In the genomic region with DNA sequence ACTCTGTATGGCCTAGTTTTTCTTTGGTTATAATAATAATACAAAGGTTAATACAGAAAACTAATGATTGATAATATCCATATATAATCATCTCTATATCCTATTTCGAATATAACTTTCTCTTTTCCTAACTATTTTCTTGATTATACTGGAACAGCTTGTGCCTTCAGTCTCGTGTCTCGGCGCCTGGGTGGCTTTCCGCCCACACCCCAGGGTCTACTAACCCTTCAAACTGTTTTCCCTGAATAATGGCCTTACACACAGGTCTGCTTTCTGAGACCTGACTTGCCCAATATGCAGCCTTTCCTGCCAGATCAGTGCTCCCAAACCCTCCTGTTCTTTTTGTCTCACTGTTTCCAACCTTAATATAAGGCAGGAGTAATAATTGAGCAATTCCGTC, we compare ENCODE assay signal across 17 cellular contexts.
"Had no signal": no experiment of that assay in that cellular context is flagged by ENCODE, and none has a peak within 500 bp of the region (broad histone marks: within the 10 kb centered on the region; RNA-seq: fewer than 3 reads in every experiment).

No MANE protein-coding gene starts in this region.

- H3K4me3 ChIP-seq: mucosa of descending colon, spleen, transverse colon had no signal

- ATAC-seq: activated CD8-positive, alpha-beta memory T cell treated with anti-CD3 and anti-CD28 coated beads, Interleukin-2, amount 10 ng/mL, durations not matched to agents 7 days and 5 days; activated CD8-positive, alpha-beta T cell treated with anti-CD3 and anti-CD28 coated beads, Interleukin-2, amount 10 ng/mL, durations not matched to agents 7 days and 5 days; activated naive CD4-positive, alpha-beta T cell treated with anti-CD3 and anti-CD28 coated beads, Interleukin-2, amount 50 U/mL, for 72 hours; esophagus mucosa; left cardiac atrium; left ventricle myocardium superior; natural killer cell treated with Interleukin-12 subunit alpha and Interleukin-12 subunit beta and Interleukin-15 and Interleukin-18, amount 100 ng/mL, for 72 hours; right cardiac atrium had no signal

- H3K27ac ChIP-seq: spleen had no signal

- H3K27me3 ChIP-seq: spleen, transverse colon had no signal

- H3K9me3 ChIP-seq: mucosa of descending colon, spleen, transverse colon had no signal

- DNase-seq: activated B cell treated with CpG ODN at 0.5 μM for 24 hours; activated CD8-positive, alpha-beta memory T cell treated with anti-CD3 and anti-CD28 coated beads, Interleukin-2, amount 10 ng/mL, durations not matched to agents 7 days and 5 days; activated CD8-positive, alpha-beta T cell treated with anti-CD3 and anti-CD28 coated beads, Interleukin-2, amount 10 ng/mL, durations not matched to agents 7 days and 5 days; activated naive CD4-positive, alpha-beta T cell; activated T-cell treated with anti-CD3 and anti-CD28 coated beads, Interleukin-2, amount 50 U/mL, for 72 hours; endodermal cell; foreskin fibroblast; left cardiac atrium; left ventricle myocardium superior; mucosa of descending colon; right cardiac atrium; spleen; T-helper 1 cell had no signal

- H3K36me3 ChIP-seq: spleen, transverse colon had no signal
